36 cellular contexts compared by ENCODE assay signal in the genomic region with DNA sequence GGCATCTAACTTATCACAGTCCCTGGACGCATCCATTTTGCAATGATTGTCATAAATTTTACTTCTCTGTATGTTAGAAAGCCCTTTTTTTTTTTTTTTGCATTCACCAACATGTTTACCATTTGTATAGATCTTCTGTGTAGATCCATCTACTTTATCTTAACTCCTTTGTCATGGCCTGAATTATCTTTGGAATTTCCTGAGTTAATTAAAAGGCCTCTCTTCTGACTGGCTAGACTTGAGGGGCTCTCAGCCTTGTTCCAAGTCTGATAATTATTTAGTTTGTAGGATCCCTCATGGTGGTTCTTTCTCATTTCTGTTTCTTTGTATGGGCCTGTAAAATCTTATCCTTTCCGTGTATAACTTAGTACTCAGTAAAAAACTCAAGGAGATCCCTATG.
"Had no signal": no experiment of that assay in that cellular context is flagged by ENCODE, and none has a peak within 500 bp of the region (broad histone marks: within the 10 kb centered on the region; RNA-seq: fewer than 3 reads in every experiment).

No MANE protein-coding gene starts in this region.

- H3K4me3 ChIP-seq: adrenal gland, body of pancreas, esophagus squamous epithelium, gastroesophageal sphincter, heart right ventricle had no signal

- H3K27ac Mint-ChIP-seq: activated CD4-positive, alpha-beta memory T cell treated with anti-CD3 and anti-CD28 coated beads for 36 hours; activated CD4-positive, alpha-beta T cell treated with anti-CD3 and anti-CD28 coated beads for 36 hours; activated CD4-positive, alpha-beta T cell treated with anti-CD3 and anti-CD28 coated beads, Interleukin-2, amount 10 ng/mL, durations not matched to agents 24 days and 14 days; activated CD8-positive, alpha-beta memory T cell treated with anti-CD3 and anti-CD28 coated beads, Interleukin-2, amount 10 ng/mL, durations not matched to agents 7 days and 5 days; activated CD8-positive, alpha-beta T cell treated with anti-CD3 and anti-CD28 coated beads, Interleukin-2, amount 10 ng/mL, durations not matched to agents 7 days and 5 days; activated naive CD4-positive, alpha-beta T cell treated with anti-CD3 and anti-CD28 coated beads for 36 hours; activated naive CD4-positive, alpha-beta T cell treated with anti-CD3 and anti-CD28 coated beads, Interleukin-2, amount 50 U/mL, for 24 hours; activated naive CD8-positive, alpha-beta T cell treated with anti-CD3 and anti-CD28 coated beads for 36 hours; activated naive CD8-positive, alpha-beta T cell treated with anti-CD3 and anti-CD28 coated beads, Interleukin-2, amount 50 U/mL, for 24 hours; activated T-helper 1 cell treated with anti-CD3 and anti-CD28 coated beads, Interleukin-12 subunit alpha, Interleukin-12 subunit beta, Interleukin-2, Interleukin-4 antibody, amounts not matched to agents 30 ng/mL and 10 ng/mL and 1 ng/mL, durations not matched to agents 14 hours and 24 hours and 36 hours; activated T-helper 2 cell treated with anti-CD3 and anti-CD28 coated beads, Interferon-gamma antibody, Interleukin-2, Interleukin-4, amounts not matched to agents 10 μg/mL and 5 μg/mL and 100 μg/mL, durations not matched to agents 14 hours and 24 hours and 36 hours; effector memory CD8-positive, alpha-beta T cell; T-helper 1 cell treated with Interleukin-12 subunit alpha and Interleukin-12 subunit beta and Interleukin-4 antibody, amounts not matched to agents 30 μg/mL and 1 μg/mL, for 36 hours; T-helper 2 cell treated with Interferon-gamma antibody and Interleukin-4, amounts not matched to agents 5 μg/mL and 100 μg/mL, for 36 hours had no signal

- FAIRE-seq: endothelial cell of umbilical vein had no signal

- DNase-seq: activated CD4-positive, alpha-beta memory T cell treated with anti-CD3 and anti-CD28 coated beads for 36 hours; activated CD4-positive, alpha-beta T cell treated with anti-CD3 and anti-CD28 coated beads for 36 hours; activated CD4-positive, alpha-beta T cell treated with anti-CD3 and anti-CD28 coated beads, Interleukin-2, amount 10 ng/mL, durations not matched to agents 24 days and 14 days; activated CD4-positive, CD25-positive, alpha-beta regulatory T cell; activated CD4-positive, CD25-positive, alpha-beta regulatory T cell treated with anti-CD3 and anti-CD28 coated beads, Interleukin-2, amount 50 U/mL, for 72 hours; activated CD8-positive, alpha-beta memory T cell treated with anti-CD3 and anti-CD28 coated beads, Interleukin-2, amount 10 ng/mL, durations not matched to agents 7 days and 5 days; activated CD8-positive, alpha-beta memory T cell treated with anti-CD3 and anti-CD28 coated beads, Interleukin-2, amount 50 U/mL, for 4 hours; activated CD8-positive, alpha-beta T cell treated with anti-CD3 and anti-CD28 coated beads, Interleukin-2, amount 10 ng/mL, durations not matched to agents 7 days and 5 days; activated effector memory CD4-positive, alpha-beta T cell treated with anti-CD3 and anti-CD28 coated beads, Interleukin-2, amount 50 U/mL, for 16 hours; activated naive CD4-positive, alpha-beta T cell treated with anti-CD3 and anti-CD28 coated beads for 36 hours; activated naive CD8-positive, alpha-beta T cell treated with anti-CD3 and anti-CD28 coated beads for 36 hours; activated naive CD8-positive, alpha-beta T cell treated with anti-CD3 and anti-CD28 coated beads, Interleukin-2, amount 50 U/mL, for 24 hours; activated T-cell treated with anti-CD3 and anti-CD28 coated beads, Interleukin-2, amount 50 U/mL, for 1 hour; activated T-cell treated with anti-CD3 and anti-CD28 coated beads, Interleukin-2, amount 50 U/mL, for 48 hours; adrenal gland; amygdala; aorta; body of pancreas; caudate nucleus; cortex of kidney; dermis blood vessel endothelial cell; effector CD4-positive, alpha-beta T cell; effector memory CD8-positive, alpha-beta T cell; esophagus squamous epithelium; foreskin melanocyte; heart right ventricle; T1000; WERI-Rb-1 had no signal

- H3K4me1 Mint-ChIP-seq: activated CD4-positive, alpha-beta T cell treated with anti-CD3 and anti-CD28 coated beads for 36 hours; activated CD4-positive, alpha-beta T cell treated with anti-CD3 and anti-CD28 coated beads, Interleukin-2, amount 10 ng/mL, durations not matched to agents 24 days and 14 days; activated CD8-positive, alpha-beta memory T cell treated with anti-CD3 and anti-CD28 coated beads, Interleukin-2, amount 10 ng/mL, durations not matched to agents 7 days and 5 days; activated naive CD4-positive, alpha-beta T cell treated with anti-CD3 and anti-CD28 coated beads, Interleukin-2, amount 50 U/mL, for 24 hours; activated naive CD8-positive, alpha-beta T cell treated with anti-CD3 and anti-CD28 coated beads for 36 hours; activated naive CD8-positive, alpha-beta T cell treated with anti-CD3 and anti-CD28 coated beads, Interleukin-2, amount 50 U/mL, for 24 hours had no signal

- ATAC-seq: activated CD4-positive, alpha-beta T cell treated with anti-CD3 and anti-CD28 coated beads for 36 hours; activated CD8-positive, alpha-beta memory T cell treated with anti-CD3 and anti-CD28 coated beads, Interleukin-2, amount 10 ng/mL, durations not matched to agents 7 days and 5 days; activated CD8-positive, alpha-beta T cell treated with anti-CD3 and anti-CD28 coated beads, Interleukin-2, amount 10 ng/mL, durations not matched to agents 7 days and 5 days; activated naive CD8-positive, alpha-beta T cell treated with anti-CD3 and anti-CD28 coated beads, Interleukin-2, amount 50 U/mL, for 24 hours; body of pancreas; effector memory CD8-positive, alpha-beta T cell; gastroesophageal sphincter; heart right ventricle had no signal

- H3K27ac ChIP-seq: adrenal gland, body of pancreas, epithelial cell of prostate, esophagus squamous epithelium, gastroesophageal sphincter, heart right ventricle, WERI-Rb-1 had no signal

- H3K27me3 Mint-ChIP-seq: activated CD4-positive, alpha-beta memory T cell treated with anti-CD3 and anti-CD28 coated beads for 36 hours; activated CD4-positive, alpha-beta T cell treated with anti-CD3 and anti-CD28 coated beads for 36 hours; activated CD4-positive, alpha-beta T cell treated with anti-CD3 and anti-CD28 coated beads, Interleukin-2, amount 10 ng/mL, durations not matched to agents 24 days and 14 days; activated CD8-positive, alpha-beta memory T cell treated with anti-CD3 and anti-CD28 coated beads, Interleukin-2, amount 10 ng/mL, durations not matched to agents 7 days and 5 days; activated naive CD4-positive, alpha-beta T cell treated with anti-CD3 and anti-CD28 coated beads, Interleukin-2, amount 50 U/mL, for 24 hours; activated naive CD8-positive, alpha-beta T cell treated with anti-CD3 and anti-CD28 coated beads for 36 hours; activated naive CD8-positive, alpha-beta T cell treated with anti-CD3 and anti-CD28 coated beads, Interleukin-2, amount 50 U/mL, for 24 hours; effector memory CD8-positive, alpha-beta T cell had no signal

- H3K9me3 Mint-ChIP-seq: activated CD4-positive, alpha-beta memory T cell treated with anti-CD3 and anti-CD28 coated beads for 36 hours; activated CD4-positive, alpha-beta T cell treated with anti-CD3 and anti-CD28 coated beads, Interleukin-2, amount 10 ng/mL, durations not matched to agents 24 days and 14 days; activated naive CD4-positive, alpha-beta T cell treated with anti-CD3 and anti-CD28 coated beads for 36 hours; activated naive CD4-positive, alpha-beta T cell treated with anti-CD3 and anti-CD28 coated beads, Interleukin-2, amount 50 U/mL, for 24 hours; activated naive CD8-positive, alpha-beta T cell treated with anti-CD3 and anti-CD28 coated beads for 36 hours; activated T-helper 1 cell treated with anti-CD3 and anti-CD28 coated beads, Interleukin-12 subunit alpha, Interleukin-12 subunit beta, Interleukin-2, Interleukin-4 antibody, amounts not matched to agents 30 ng/mL and 10 ng/mL and 1 ng/mL, durations not matched to agents 14 hours and 24 hours and 36 hours; activated T-helper 2 cell treated with anti-CD3 and anti-CD28 coated beads, Interferon-gamma antibody, Interleukin-2, Interleukin-4, amounts not matched to agents 10 μg/mL and 5 μg/mL and 100 μg/mL, durations not matched to agents 14 hours and 24 hours and 36 hours; T-helper 1 cell treated with Interleukin-12 subunit alpha and Interleukin-12 subunit beta and Interleukin-4 antibody, amounts not matched to agents 30 μg/mL and 1 μg/mL, for 36 hours; T-helper 2 cell treated with Interferon-gamma antibody and Interleukin-4, amounts not matched to agents 5 μg/mL and 100 μg/mL, for 36 hours had no signal

- H3K36me3 Mint-ChIP-seq: activated CD4-positive, alpha-beta memory T cell treated with anti-CD3 and anti-CD28 coated beads for 36 hours; activated CD8-positive, alpha-beta memory T cell treated with anti-CD3 and anti-CD28 coated beads, Interleukin-2, amount 10 ng/mL, durations not matched to agents 7 days and 5 days; activated naive CD4-positive, alpha-beta T cell treated with anti-CD3 and anti-CD28 coated beads, Interleukin-2, amount 50 U/mL, for 24 hours; activated naive CD8-positive, alpha-beta T cell treated with anti-CD3 and anti-CD28 coated beads for 36 hours had no signal

- H3K27me3 ChIP-seq: adrenal gland, body of pancreas, esophagus squamous epithelium, gastroesophageal sphincter, heart right ventricle had no signal

- H3K4me1 ChIP-seq: adrenal gland, body of pancreas, esophagus squamous epithelium, gastroesophageal sphincter, heart right ventricle had no signal

- H3K36me3 ChIP-seq: adrenal gland, esophagus squamous epithelium, gastroesophageal sphincter, heart right ventricle, WERI-Rb-1 had no signal

- H3K4me3 Mint-ChIP-seq: activated CD4-positive, alpha-beta memory T cell treated with anti-CD3 and anti-CD28 coated beads for 36 hours; activated CD4-positive, alpha-beta T cell treated with anti-CD3 and anti-CD28 coated beads for 36 hours; activated CD4-positive, alpha-beta T cell treated with anti-CD3 and anti-CD28 coated beads, Interleukin-2, amount 10 ng/mL, durations not matched to agents 24 days and 14 days; activated CD8-positive, alpha-beta memory T cell treated with anti-CD3 and anti-CD28 coated beads, Interleukin-2, amount 10 ng/mL, durations not matched to agents 7 days and 5 days; activated CD8-positive, alpha-beta T cell treated with anti-CD3 and anti-CD28 coated beads, Interleukin-2, amount 10 ng/mL, durations not matched to agents 7 days and 5 days; activated naive CD4-positive, alpha-beta T cell treated with anti-CD3 and anti-CD28 coated beads for 36 hours; activated naive CD4-positive, alpha-beta T cell treated with anti-CD3 and anti-CD28 coated beads, Interleukin-2, amount 50 U/mL, for 24 hours; activated naive CD8-positive, alpha-beta T cell treated with anti-CD3 and anti-CD28 coated beads for 36 hours; activated naive CD8-positive, alpha-beta T cell treated with anti-CD3 and anti-CD28 coated beads, Interleukin-2, amount 50 U/mL, for 24 hours; activated T-helper 1 cell treated with anti-CD3 and anti-CD28 coated beads, Interleukin-12 subunit alpha, Interleukin-12 subunit beta, Interleukin-2, Interleukin-4 antibody, amounts not matched to agents 30 ng/mL and 10 ng/mL and 1 ng/mL, durations not matched to agents 14 hours and 24 hours and 36 hours; effector memory CD8-positive, alpha-beta T cell; T-helper 1 cell treated with Interleukin-12 subunit alpha and Interleukin-12 subunit beta and Interleukin-4 antibody, amounts not matched to agents 30 μg/mL and 1 μg/mL, for 36 hours; T-helper 2 cell treated with Interferon-gamma antibody and Interleukin-4, amounts not matched to agents 5 μg/mL and 100 μg/mL, for 36 hours had no signal
